Comparison of ENCODE assay signal across 8 cellular contexts in genomic region chr6:31271641-31272357, GRCh38. TPM values are rescaled to one million over a fixed set of nuclear protein-coding genes. Genes with fewer than 3 reads are reported as not detected.
DNase-seq lines count a peak whose midpoint lies in the region; ATAC-seq, FAIRE-seq and TF ChIP-seq lines count a peak whose summit lies in the region.

Gene HLA-C, minus strand, starts transcription at chr6:31272092. Its CDS starts 21 bp downstream, at chr6:31272071.

- peaks cover 2% of the 10 kb centered on the region for H3K9me1 ChIP-seq in keratinocyte (ENCODE audit: control insufficient read depth, extremely low read depth, insufficient read depth, low read length)

- H2AFZ ChIP-seq in keratinocyte (ENCODE audit: control insufficient read depth, low read length): peak within 1 kb of the TSS; percentile 92

- ATAC-seq in GM18873 (IDR thresholded peaks at IDR 0.05; ENCODE audit: low FRiP score, unreplicated experiment): peak; percentile 89
- ATAC-seq in HG03139 (IDR thresholded peaks at IDR 0.05; ENCODE audit: unreplicated experiment): peak; percentile 64

- H3K79me2 ChIP-seq in keratinocyte (ENCODE audit: control insufficient read depth, insufficient read depth, low read length): peaks cover 6% of the 10 kb centered on the region

- no peaks in the 10 kb centered on the region for H4K20me1 ChIP-seq in keratinocyte (ENCODE audit: control insufficient read depth, extremely low read depth, insufficient read depth, low read length)

- H3K27me3 ChIP-seq in AG04450 (ENCODE audit: control insufficient read depth, insufficient read depth, low read length) (peaks cover 6% of the 10 kb centered on the region), keratinocyte (ENCODE audit: control insufficient read depth, extremely low read depth, insufficient read depth, low read length) (peaks cover 7% of the 10 kb centered on the region)

- peak within 1 kb of the TSS; percentile 92 for H3K4me2 ChIP-seq in keratinocyte (ENCODE audit: control insufficient read depth, extremely low read depth, insufficient read depth, low read depth, low read length)

- POLR2A ChIA-PET in AG04450 (lab: Yijun Ruan, JAX): no interaction called here

- peak within 1 kb of the TSS; percentile 75 for H3K4me3 ChIP-seq in AG04450 (ENCODE audit: low read depth, low read length)
- H3K4me3 ChIP-seq in keratinocyte (ENCODE audit: control insufficient read depth in 2 of 3, extremely low read depth in 1 of 3, insufficient read depth in 2 of 3, low read depth in 1 of 3, low read length in 3 of 3): peak within 1 kb of the TSS; percentile 73 to 86 (median 79)

- peak; percentile 85 for FAIRE-seq in keratinocyte (lab: Jason Lieb, UNC)

- peak within 1 kb of the TSS; percentile 91 for H3K9ac ChIP-seq in keratinocyte (ENCODE audit: control insufficient read depth, extremely low read depth, insufficient read depth, low read length)

- CTCF ChIA-PET in AG04450 (lab: Charles Lee): no interaction called here

- H3K9me3 ChIP-seq in AG04450 (ENCODE audit: control insufficient read depth, insufficient read depth, low read length) (no peaks in the 10 kb centered on the region; the same call in 1 of the 2 replicates), keratinocyte (ENCODE audit: control insufficient read depth, low read depth, low read length) (no peaks in the 10 kb centered on the region)

- peak; percentile 88 for DNase-seq in AG04450 (ENCODE audit: low read depth, low spot score)
- peak; percentile 76 for DNase-seq in NCI-H2227 treated with DMSO at 0.1 percent for 48 hours (lab: John Stamatoyannopoulos, UW)
- peak; percentile 79 for DNase-seq in activated CD4-positive, CD25-positive, alpha-beta regulatory T cell treated with anti-CD3 and anti-CD28 coated beads, Interleukin-2, amount 50 U/mL, for 72 hours
- DNase-seq in cerebellar cortex (ENCODE audit: low spot score): peak; percentile 96
- peak; percentile 77 for DNase-seq in keratinocyte (ENCODE audit: low read depth, low spot score)
- peak; percentile 77 to 87 (median 83) for DNase-seq in stimulated activated CD4-positive, alpha-beta T cell treated with anti-CD3 and anti-CD28 coated beads, Interleukin-12 subunit alpha, Interleukin-12 subunit beta, amount 100 ng/mL, for 48 hours (ENCODE audit: low read depth in 2 of 3, low spot score in 1 of 3)

- H3K36me3 ChIP-seq in keratinocyte (ENCODE audit: control insufficient read depth in 2 of 2, extremely low read depth in 1 of 2, insufficient read depth in 2 of 2, low read length in 2 of 2): peaks cover 12 to 14% of the 10 kb centered on the region in 2 experiments

- peak within 1 kb of the TSS; percentile 85 for H3K27ac ChIP-seq in AG04450 (ENCODE audit: low read depth, low read length)
- peak within 1 kb of the TSS; percentile 78 for H3K27ac ChIP-seq in keratinocyte (ENCODE audit: control insufficient read depth, insufficient read depth, low read length)

- dilution Hi-C loops in keratinocyte (cut with MboI; ENCODE audit: extremely low pct_ligation_motif_present, low sequenced_read_pairs): no loop called here

- H3K4me1 ChIP-seq in keratinocyte (ENCODE audit: control insufficient read depth, extremely low read depth, insufficient read depth, low read length): peaks cover 9% of the 10 kb centered on the region

- TF ChIP-seq CTCF in AG04450 (IDR thresholded peaks at IDR 0.05; ENCODE audit: low read depth, low read length) (peak; percentile 19; the same call in 1 of the 2 replicates), keratinocyte (optimal IDR thresholded peaks at IDR 0.05 in 1 of 3, IDR thresholded peaks at IDR 0.05 in 1 of 3, conservative IDR thresholded peaks at IDR 0.05 in 1 of 3; ENCODE audit: extremely low read depth in 1 of 3, insufficient read depth in 2 of 3, low read length in 3 of 3) (no peak)

RNA-seq across cellular contexts. Expression of gene HLA-C, which starts in this region (rescaled TPM):
- polyA plus RNA-seq in AG04450 (2011; rRNA removed): 245 and 346 TPM in 2 replicates
- 64.5 and 76.5 TPM in 2 replicates for polyA minus RNA-seq in AG04450 (2011; rRNA and poly(A)+ RNA removed)
- 329 to 536 TPM (median 330 TPM) in 3 replicates for polyA plus RNA-seq in keratinocyte
- 213 TPM for polyA plus RNA-seq in keratinocyte (2011; ENCODE audit: low read depth)
- polyA plus RNA-seq in keratinocyte (2011; cell fraction: cytosol; rRNA removed): 190 and 303 TPM in 2 replicates
- polyA plus RNA-seq in keratinocyte (2011; cell fraction: nucleus; rRNA removed): 535 and 639 TPM in 2 replicates
- 227 and 406 TPM in 2 replicates for polyA plus RNA-seq in keratinocyte (2012; ENCODE audit: low replicate concordance)
- polyA minus RNA-seq in keratinocyte: 149 to 376 TPM (median 226 TPM) in 3 replicates
- 387 TPM for polyA minus RNA-seq in keratinocyte (2011; cell fraction: cytosol; rRNA and poly(A)+ RNA removed)
- polyA minus RNA-seq in keratinocyte (2011; cell fraction: nucleus; rRNA and poly(A)+ RNA removed): 280 and 306 TPM in 2 replicates

Comparison
In these comparisons a context has a peak if more than half of its experiments do, and no peak if none do; other contexts are left out.
1. Peak in every context shown above with its lines: DNase-seq, ATAC-seq, H3K4me3 ChIP-seq and H3K27ac ChIP-seq.